In the genomic region with DNA sequence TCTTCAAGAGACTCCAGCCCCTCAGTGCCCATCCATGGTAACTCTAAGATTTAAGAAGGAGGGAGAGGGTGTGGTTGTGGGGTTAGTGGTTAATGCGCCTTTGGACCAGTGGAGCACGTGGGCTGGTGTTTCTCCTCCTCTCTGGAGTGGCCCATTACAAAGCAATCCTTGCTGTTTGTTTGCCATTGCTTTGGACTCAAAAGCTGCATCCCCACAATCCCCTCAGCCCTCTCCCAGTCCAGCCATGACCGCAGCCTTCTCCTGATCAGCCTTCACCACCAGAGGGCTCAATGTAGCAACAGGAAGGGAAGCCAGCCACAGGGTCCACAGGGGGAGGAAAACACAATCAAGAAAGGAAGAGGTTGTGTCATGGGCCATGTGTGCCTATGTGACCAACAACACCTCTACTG, we compare ENCODE assay signal across 8 cellular contexts. TPM values are rescaled to one million over a fixed set of nuclear protein-coding genes. Genes with fewer than 3 reads are reported as not detected.
DNase-seq lines count a peak whose midpoint lies in the region; ATAC-seq and TF ChIP-seq lines count a peak whose summit lies in the region.

No MANE protein-coding gene starts in this region.

- TF ChIP-seq EP300 in gastroesophageal sphincter (IDR thresholded peaks at IDR 0.05), result no peak

- H3K4me1 ChIP-seq in HEK293 (ENCODE audit: control insufficient read depth, insufficient read depth, low read length) (no peaks in the 10 kb centered on the region), gastroesophageal sphincter (no peaks in the 10 kb centered on the region)

- CTCF ChIA-PET in HEK293 (lab: Yijun Ruan, JAX), result interaction anchor here (0.6 to 1.3 kb wide), 6 partner anchors 9 to 1814 kb away, joined by 3 to 4 read pairs (median 3); no protein-coding TSS in a partner anchor

- TF ChIP-seq CTCF in HEK293 (tag by site-specific recombination; IDR thresholded peaks at IDR 0.05) (peak; percentile 57; the same call in 1 of the 2 replicates), gastroesophageal sphincter (IDR thresholded peaks at IDR 0.05) (peak in 2 of 4 experiments; percentile 11 to 30)

- no peak overlapping the region for H3K4me3 ChIP-seq in HEK293 (ENCODE audit: low read depth, low read length)
- H3K4me3 ChIP-seq in gastroesophageal sphincter, result no peak overlapping the region

- POLR2A ChIA-PET in HEK293 (lab: Yijun Ruan, JAX), result no interaction called here

- ATAC-seq in HG03025 (IDR thresholded peaks at IDR 0.05; ENCODE audit: low FRiP score, unreplicated experiment) (no peak), GM21367 (IDR thresholded peaks at IDR 0.05; ENCODE audit: unreplicated experiment) (no peak), GM18867 (IDR thresholded peaks at IDR 0.05; ENCODE audit: unreplicated experiment) (no peak), gastroesophageal sphincter (no peak)

- no peaks in the 10 kb centered on the region for H3K9me3 ChIP-seq in HEK293 (ENCODE audit: control insufficient read depth, insufficient read depth, low read depth, low read length)
- H3K9me3 ChIP-seq in gastroesophageal sphincter, result peaks cover 0 to 2% (median 0%) of the 10 kb centered on the region in 3 donors

- 92% methylated on average over 2 of the region's 3 CpGs; no CpG with 5 or more reads in 1 of the 2 donors for WGBS in gastroesophageal sphincter (ENCODE audit: low coverage in 1 of 2), 2 donors

- no peaks in the 10 kb centered on the region for H3K36me3 ChIP-seq in HEK293 (ENCODE audit: control insufficient read depth in 2 of 2, insufficient read depth in 1 of 2, low read length in 2 of 2)
- no peaks in the 10 kb centered on the region for H3K36me3 ChIP-seq in gastroesophageal sphincter

- H3K27ac ChIP-seq in HEK293 (ENCODE audit: extremely low read depth, low read depth, low read length) (no peak overlapping the region), gastroesophageal sphincter (no peak overlapping the region)

- no peaks in the 10 kb centered on the region for H3K27me3 ChIP-seq in gastroesophageal sphincter

- DNase-seq in COR-L47 (lab: John Stamatoyannopoulos, UW), result peak; percentile 32
- peak; percentile 42 for DNase-seq in SW480 (ENCODE audit: low spot score)
- peak; percentile 18 for DNase-seq in iris pigment epithelial cell (ENCODE audit: low read depth)

- no peak for TF ChIP-seq POLR2A in gastroesophageal sphincter (IDR thresholded peaks at IDR 0.05)

TF ChIP-seq in HEK293, 187 proteins besides CTCF, POLR2A, EP300 and RAD21:
- peak; percentile 33; the same call in 1 of the 2 replicates for TF ChIP-seq SCRT2 (tag by site-specific recombination; IDR thresholded peaks at IDR 0.05)
- TF ChIP-seq, protein P1, sequence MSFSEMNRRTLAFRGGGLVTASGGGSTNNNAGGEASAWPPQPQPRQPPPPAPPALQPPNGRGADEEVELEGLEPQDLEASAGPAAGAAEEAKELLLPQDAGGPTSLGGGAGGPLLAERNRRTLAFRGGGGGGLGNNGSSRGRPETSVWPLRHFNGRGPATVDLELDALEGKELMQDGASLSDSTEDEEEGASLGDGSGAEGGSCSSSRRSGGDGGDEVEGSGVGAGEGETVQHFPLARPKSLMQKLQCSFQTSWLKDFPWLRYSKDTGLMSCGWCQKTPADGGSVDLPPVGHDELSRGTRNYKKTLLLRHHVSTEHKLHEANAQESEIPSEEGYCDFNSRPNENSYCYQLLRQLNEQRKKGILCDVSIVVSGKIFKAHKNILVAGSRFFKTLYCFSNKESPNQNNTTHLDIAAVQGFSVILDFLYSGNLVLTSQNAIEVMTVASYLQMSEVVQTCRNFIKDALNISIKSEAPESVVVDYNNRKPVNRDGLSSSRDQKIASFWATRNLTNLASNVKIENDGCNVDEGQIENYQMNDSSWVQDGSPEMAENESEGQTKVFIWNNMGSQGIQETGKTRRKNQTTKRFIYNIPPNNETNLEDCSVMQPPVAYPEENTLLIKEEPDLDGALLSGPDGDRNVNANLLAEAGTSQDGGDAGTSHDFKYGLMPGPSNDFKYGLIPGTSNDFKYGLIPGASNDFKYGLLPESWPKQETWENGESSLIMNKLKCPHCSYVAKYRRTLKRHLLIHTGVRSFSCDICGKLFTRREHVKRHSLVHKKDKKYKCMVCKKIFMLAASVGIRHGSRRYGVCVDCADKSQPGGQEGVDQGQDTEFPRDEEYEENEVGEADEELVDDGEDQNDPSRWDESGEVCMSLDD (tag by site-specific recombination; IDR thresholded peaks at IDR 0.05), result no peak
- TF ChIP-seq, protein P2, sequence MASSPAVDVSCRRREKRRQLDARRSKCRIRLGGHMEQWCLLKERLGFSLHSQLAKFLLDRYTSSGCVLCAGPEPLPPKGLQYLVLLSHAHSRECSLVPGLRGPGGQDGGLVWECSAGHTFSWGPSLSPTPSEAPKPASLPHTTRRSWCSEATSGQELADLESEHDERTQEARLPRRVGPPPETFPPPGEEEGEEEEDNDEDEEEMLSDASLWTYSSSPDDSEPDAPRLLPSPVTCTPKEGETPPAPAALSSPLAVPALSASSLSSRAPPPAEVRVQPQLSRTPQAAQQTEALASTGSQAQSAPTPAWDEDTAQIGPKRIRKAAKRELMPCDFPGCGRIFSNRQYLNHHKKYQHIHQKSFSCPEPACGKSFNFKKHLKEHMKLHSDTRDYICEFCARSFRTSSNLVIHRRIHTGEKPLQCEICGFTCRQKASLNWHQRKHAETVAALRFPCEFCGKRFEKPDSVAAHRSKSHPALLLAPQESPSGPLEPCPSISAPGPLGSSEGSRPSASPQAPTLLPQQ (tag by site-specific recombination; IDR thresholded peaks at IDR 0.05), result no peak
- TF ChIP-seq MZF1 (tag by site-specific recombination; IDR thresholded peaks at IDR 0.05; ENCODE audit: borderline replicate concordance), result peak; percentile 75; the same call in 1 of the 2 replicates
- 0 out of 2 replicates have a peak, but pooled peaks have one; percentile 8 for TF ChIP-seq ZNF654 (tag by site-specific recombination; IDR thresholded peaks at IDR 0.05; ENCODE audit: low read depth)
- TF ChIP-seq SCRT1 (tag by site-specific recombination; IDR thresholded peaks at IDR 0.05; ENCODE audit: borderline replicate concordance), result peak; percentile 41; the same call in 1 of the 2 replicates
- peak; percentile 51; the same call in 1 of the 2 replicates for TF ChIP-seq ZBTB17 (tag by site-specific recombination; IDR thresholded peaks at IDR 0.05)

RNA-seq across cellular contexts. Expression of gene FAM174B, which starts 38.4 kb away (rescaled TPM):
- 10 to 100 TPM in 3 of 4 donors, 1 to 10 TPM in 1; 9.2 to 15.5 (median 13.3) TPM for total RNA-seq in gastroesophageal sphincter
